21 cellular contexts compared by ENCODE assay signal in the genomic region with DNA sequence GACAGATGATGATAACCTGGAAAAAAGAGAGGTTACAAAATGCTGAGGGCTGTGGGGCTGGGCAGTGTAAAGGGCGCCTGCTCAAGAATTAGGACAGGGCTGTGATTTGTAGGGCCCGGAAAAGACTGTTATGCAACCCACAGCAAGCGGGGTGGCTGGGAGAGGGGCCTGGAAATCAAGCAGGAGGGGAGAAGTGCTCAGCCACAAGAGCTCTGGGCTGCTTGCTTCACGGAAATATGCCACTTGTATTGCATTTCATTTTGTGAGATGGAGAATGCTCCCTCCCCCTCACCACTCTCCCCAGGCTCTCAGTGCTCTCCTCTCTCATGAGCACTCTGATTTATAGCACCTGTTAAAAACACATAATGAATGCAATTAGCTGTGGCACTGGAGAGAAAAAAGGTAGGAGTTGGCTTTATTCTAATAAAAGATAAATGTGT. TPM values are rescaled to one million over a fixed set of nuclear protein-coding genes. Genes with fewer than 3 reads are reported as not detected.
DNase-seq lines count a peak whose midpoint lies in the region; ATAC-seq and TF ChIP-seq lines count a peak whose summit lies in the region.
"Had no signal": no experiment of that assay in that cellular context is flagged by ENCODE, and none has a peak within 500 bp of the region (broad histone marks: within the 10 kb centered on the region; RNA-seq: fewer than 3 reads in every experiment).

No MANE protein-coding gene starts in this region.

- CTCF ChIA-PET in CD4-positive, alpha-beta memory T cell (lab: Charles Lee; ENCODE audit: partially characterized antibody) = no interaction called here

- H2AK5ac ChIP-seq in H9 (ENCODE audit: insufficient read length, low read length) = no peak overlapping the region

- H3K36me3 Mint-ChIP-seq in H9 (ENCODE audit: insufficient read depth in 1 of 3, low read depth in 3 of 3) = no peaks in the 10 kb centered on the region; a peak in 1 of 7 replicates
- H3K36me3 Mint-ChIP-seq in CD4-positive, alpha-beta memory T cell = no peaks in the 10 kb centered on the region

- POLR2A ChIA-PET in CD4-positive, alpha-beta memory T cell (lab: Charles Lee; ENCODE audit: partially characterized antibody) = no interaction called here

- H2BK120ac ChIP-seq in H9 (ENCODE audit: low read depth, low read length, poor library complexity, severe bottlenecking) = no peak overlapping the region

- no peak overlapping the region for H3K56ac ChIP-seq in H9 (ENCODE audit: insufficient read length, low read depth, low read length)

- H3K23ac ChIP-seq in H9 (ENCODE audit: insufficient read length, low read depth, low read length) = no peak overlapping the region

- no peaks in the 10 kb centered on the region for H3K79me1 ChIP-seq in H9 (ENCODE audit: insufficient read depth, low read depth, low read length, poor library complexity, severe bottlenecking)

- H2BK20ac ChIP-seq in H9 (ENCODE audit: low read depth, low read length, poor library complexity, severe bottlenecking) = no peak overlapping the region

- H3K9me3 ChIP-seq in H9 (ENCODE audit: control insufficient read depth, low read depth, low read length) (no peaks in the 10 kb centered on the region), osteoblast (ENCODE audit: low read depth, low read length) (no peaks in the 10 kb centered on the region)
- no peaks in the 10 kb centered on the region for H3K9me3 ChIP-seq in CD4-positive, alpha-beta memory T cell (ENCODE audit: control insufficient read depth in 1 of 2, low read length in 2 of 2)
- H3K9me3 ChIP-seq: colonic mucosa had no signal

- peaks cover 95% of the 10 kb centered on the region for H3K27me3 Mint-ChIP-seq in H9 (ENCODE audit: low read depth)
- peaks cover 63 to 74% of the 10 kb centered on the region in 2 donors for H3K27me3 Mint-ChIP-seq in CD4-positive, alpha-beta memory T cell

- H3K9ac ChIP-seq in H9 (ENCODE audit: extremely low read depth, insufficient read length, low read length) = no peak overlapping the region

- H3K4me1 Mint-ChIP-seq in H9 = peaks cover 44 to 55% of the 10 kb centered on the region in 2 experiments
- H3K4me1 Mint-ChIP-seq in CD4-positive, alpha-beta memory T cell = peaks cover 7 to 17% (median 11%) of the 10 kb centered on the region in 4 donors

- H3K4ac ChIP-seq in H9 (ENCODE audit: low read depth, low read length) = no peak overlapping the region

- no peak overlapping the region for H3K4me2 ChIP-seq in H9 (ENCODE audit: insufficient read depth, insufficient read length, low read length)
- no peak overlapping the region for H3K4me2 ChIP-seq in osteoblast (ENCODE audit: insufficient read depth, low read length)

- no peak overlapping the region for H3K18ac ChIP-seq in H9 (ENCODE audit: insufficient read length, low read depth, low read length)

- no peaks in the 10 kb centered on the region for H3K23me2 ChIP-seq in H9 (ENCODE audit: insufficient read length, low read depth, low read length, poor library complexity, severe bottlenecking)

- H2BK5ac ChIP-seq in H9 (ENCODE audit: insufficient read length, low read length) = no peak overlapping the region

- H4K20me1 ChIP-seq in H9 (ENCODE audit: control insufficient read depth, insufficient read depth, insufficient read length) = peaks cover 2% of the 10 kb centered on the region
- H4K20me1 ChIP-seq in osteoblast (ENCODE audit: insufficient read depth, low read length) = peaks cover 3% of the 10 kb centered on the region

- H3K36me3 ChIP-seq in osteoblast (ENCODE audit: insufficient read depth, low read length) = no peaks in the 10 kb centered on the region
- H3K36me3 ChIP-seq in CD4-positive, alpha-beta memory T cell (ENCODE audit: insufficient read depth, low read length) = no peaks in the 10 kb centered on the region
- H3K36me3 ChIP-seq: colonic mucosa had no signal

- H3K4me3 Mint-ChIP-seq in H9 = peak overlapping the region in 1 of 2 experiments; percentile 36; a peak in 2 of 5 replicates
- H3K4me3 Mint-ChIP-seq in CD4-positive, alpha-beta memory T cell = peak overlapping the region in 1 of 8 donors; percentile 14

- WGBS in H9 (ENCODE audit: extremely low coverage, insufficient read length, low lambda C conversion rate) = no CpG with 5 or more reads among the region's 4 CpGs

- H2AFZ ChIP-seq in H9 (ENCODE audit: low read length) (no peak overlapping the region), osteoblast (ENCODE audit: low read length) (no peak overlapping the region)

- no peak overlapping the region for H3K4me3 ChIP-seq in osteoblast (ENCODE audit: insufficient read depth, low read length)
- no peak overlapping the region for H3K4me3 ChIP-seq in CD4-positive, alpha-beta memory T cell (ENCODE audit: low read length in 2 of 2)
- H3K4me3 ChIP-seq: colonic mucosa had no signal

- H3K27me3 ChIP-seq in H9 (ENCODE audit: insufficient read depth, low read length) (peaks cover 63% of the 10 kb centered on the region), osteoblast (ENCODE audit: insufficient read depth, low read length) (peaks cover 85% of the 10 kb centered on the region)
- peaks cover 46% of the 10 kb centered on the region for H3K27me3 ChIP-seq in CD4-positive, alpha-beta memory T cell (ENCODE audit: insufficient read depth, low read length)

- no peak overlapping the region for H4K8ac ChIP-seq in H9 (replicated peaks; ENCODE audit: insufficient read length, low read depth, low read length)

- no peak overlapping the region for H3T11ph ChIP-seq in H9 (ENCODE audit: low read length)

- no peak overlapping the region for H3K14ac ChIP-seq in H9 (ENCODE audit: insufficient read depth, low read length)

- H3K79me2 ChIP-seq in H9 (ENCODE audit: insufficient read depth, low read length) (no peaks in the 10 kb centered on the region), osteoblast (ENCODE audit: insufficient read depth, low read length) (no peaks in the 10 kb centered on the region)

- no peak for TF ChIP-seq CTCF in H9 (conservative IDR thresholded peaks at IDR 0.05)
- no peak for TF ChIP-seq CTCF in osteoblast (IDR thresholded peaks at IDR 0.05; ENCODE audit: extremely low read depth, low read depth, low read length)

- H3K4me1 ChIP-seq in H9 (ENCODE audit: insufficient read depth, low read length) = no peaks in the 10 kb centered on the region; the same call in none of the 2 replicates
- no peaks in the 10 kb centered on the region for H3K4me1 ChIP-seq in osteoblast (ENCODE audit: insufficient read depth, low read length)
- peaks cover 8% of the 10 kb centered on the region for H3K4me1 ChIP-seq in CD4-positive, alpha-beta memory T cell (ENCODE audit: insufficient read depth, low read length)
- H3K4me1 ChIP-seq: colonic mucosa, foreskin keratinocyte had no signal

- ATAC-seq in SK-N-SH treated with all-trans-retinoic acid at 6 μM for 48 hours (peak; percentile 63), left lobe of liver (no peak)
- ATAC-seq: foreskin keratinocyte, right cardiac atrium had no signal

- intact Hi-C loops in CD4-positive, alpha-beta memory T cell (cut with micrococcal nuclease) = no loop called here

- DNase-seq in H9 (peak; percentile 45), NCI-H146 treated with DMSO at 0.1 percent for 48 hours (lab: John Stamatoyannopoulos, UW; ENCODE audit: unreplicated experiment) (peak; percentile 15), osteoblast (ENCODE audit: insufficient read length, low spot score, missing footprints) (peak; percentile 48), RKO (ENCODE audit: low spot score) (no peak), NCI-H510A (lab: John Stamatoyannopoulos, UW) (no peak), left lobe of liver (ENCODE audit: low spot score) (no peak)
- DNase-seq in CD4-positive, alpha-beta memory T cell = no peak
- DNase-seq: activated effector memory CD4-positive, alpha-beta T cell treated with anti-CD3 and anti-CD28 coated beads, Interleukin-2, amount 50 U/mL, for 16 hours; AML-193; aorta; colonic mucosa; foreskin keratinocyte; NCI-H526; right cardiac atrium had no signal

- H3K27ac ChIP-seq in H9 (ENCODE audit: insufficient read length, low read depth, low read length) (no peak overlapping the region), osteoblast (ENCODE audit: low read depth, low read length) (no peak overlapping the region)
- H3K27ac ChIP-seq in CD4-positive, alpha-beta memory T cell (ENCODE audit: low read depth, low read length) = no peak overlapping the region
- H3K27ac ChIP-seq: colonic mucosa, foreskin keratinocyte, VCaP had no signal

- no peak overlapping the region for H3K27ac Mint-ChIP-seq in H9
- H3K27ac Mint-ChIP-seq in CD4-positive, alpha-beta memory T cell = no peak overlapping the region

- H2BK12ac ChIP-seq in H9 (ENCODE audit: insufficient read length, low read depth, low read length) = no peak overlapping the region

- H4K5ac ChIP-seq in H9 (ENCODE audit: insufficient read length, low read depth, low read length) = no peak overlapping the region

- no peak overlapping the region for H2BK15ac ChIP-seq in H9 (ENCODE audit: low read depth, low read length)

- H3K9me3 Mint-ChIP-seq in H9 = peaks cover 0 to 2% of the 10 kb centered on the region in 2 experiments; a peak in 2 of 5 replicates
- peaks cover 0 to 4% (median 0%) of the 10 kb centered on the region in 8 donors for H3K9me3 Mint-ChIP-seq in CD4-positive, alpha-beta memory T cell

- H4K91ac ChIP-seq in H9 (ENCODE audit: insufficient read length, low read depth, low read length) = no peak overlapping the region

TF ChIP-seq in SK-N-SH treated with all-trans-retinoic acid at 6 μM for 48 hours, 23 proteins besides CTCF, POLR2A, EP300 and RAD21 (continues in another document):
- no peak for TF ChIP-seq TOX (CRISPR knock-in tag; IDR thresholded peaks at IDR 0.05; ENCODE audit: borderline replicate concordance)
- TF ChIP-seq, protein P1, sequence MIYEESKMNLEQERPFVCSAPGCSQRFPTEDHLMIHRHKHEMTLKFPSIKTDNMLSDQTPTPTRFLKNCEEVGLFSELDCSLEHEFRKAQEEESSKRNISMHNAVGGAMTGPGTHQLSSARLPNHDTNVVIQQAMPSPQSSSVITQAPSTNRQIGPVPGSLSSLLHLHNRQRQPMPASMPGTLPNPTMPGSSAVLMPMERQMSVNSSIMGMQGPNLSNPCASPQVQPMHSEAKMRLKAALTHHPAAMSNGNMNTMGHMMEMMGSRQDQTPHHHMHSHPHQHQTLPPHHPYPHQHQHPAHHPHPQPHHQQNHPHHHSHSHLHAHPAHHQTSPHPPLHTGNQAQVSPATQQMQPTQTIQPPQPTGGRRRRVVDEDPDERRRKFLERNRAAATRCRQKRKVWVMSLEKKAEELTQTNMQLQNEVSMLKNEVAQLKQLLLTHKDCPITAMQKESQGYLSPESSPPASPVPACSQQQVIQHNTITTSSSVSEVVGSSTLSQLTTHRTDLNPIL (CRISPR knock-in tag; IDR thresholded peaks at IDR 0.05; ENCODE audit: low read depth) = no peak
- no peak for TF ChIP-seq ZFP3 (CRISPR knock-in tag; IDR thresholded peaks at IDR 0.05)
- TF ChIP-seq ZFP30 (CRISPR knock-in tag; IDR thresholded peaks at IDR 0.05) = no peak
- no peak for TF ChIP-seq PPARA (CRISPR knock-in tag; IDR thresholded peaks at IDR 0.05; ENCODE audit: borderline replicate concordance)
- TF ChIP-seq ZNF8 (CRISPR knock-in tag; IDR thresholded peaks at IDR 0.05) = no peak

RNA-seq across cellular contexts. Expression of a gene that starts 8.4 kb away (rescaled TPM):
- total RNA-seq in H9 (2021) (not detected in 2 replicates), osteoblast (under 0.01 TPM in 1 of 2 replicates, not detected in the other), left lobe of liver (not detected)
- not detected for total RNA-seq in CD4-positive, alpha-beta memory T cell
- polyA plus RNA-seq in CD4-positive, alpha-beta memory T cell = not detected
- total RNA-seq: activated CD8-positive, alpha-beta memory T cell treated with anti-CD3 and anti-CD28 coated beads for 36 hours; aorta; endothelial cell of umbilical vein; foreskin keratinocyte; lung microvascular endothelial cell; MCF 10A had no signal
- polyA plus RNA-seq: aorta, endothelial cell of umbilical vein, neural cell had no signal

RNA-seq across cellular contexts. Expression of a gene that starts 40.6 kb away (rescaled TPM):
- 24.8 and 25.0 TPM in 2 replicates for total RNA-seq in H9 (2021)
- 32.2 and 36.5 TPM in 2 replicates for total RNA-seq in osteoblast
- 10 to 100 TPM; 36.9 to 47.5 TPM for total RNA-seq in CD4-positive, alpha-beta memory T cell
- polyA plus RNA-seq in CD4-positive, alpha-beta memory T cell = 10 to 100 TPM; 19.4 to 44.7 TPM
- 16.6 TPM for total RNA-seq in left lobe of liver

Comparison
In these comparisons a context has a peak if more than half of its experiments do, and no peak if none do; other contexts are left out.
1. DNase-seq: peak in H9 (single experiment), NCI-H146 treated with DMSO at 0.1 percent for 48 hours (single experiment) and osteoblast (single experiment); none in CD4-positive, alpha-beta memory T cell (0 of 5), RKO (single experiment), NCI-H510A (single experiment) and left lobe of liver (single experiment).